14 cellular contexts compared by ENCODE assay signal in the genomic region with DNA sequence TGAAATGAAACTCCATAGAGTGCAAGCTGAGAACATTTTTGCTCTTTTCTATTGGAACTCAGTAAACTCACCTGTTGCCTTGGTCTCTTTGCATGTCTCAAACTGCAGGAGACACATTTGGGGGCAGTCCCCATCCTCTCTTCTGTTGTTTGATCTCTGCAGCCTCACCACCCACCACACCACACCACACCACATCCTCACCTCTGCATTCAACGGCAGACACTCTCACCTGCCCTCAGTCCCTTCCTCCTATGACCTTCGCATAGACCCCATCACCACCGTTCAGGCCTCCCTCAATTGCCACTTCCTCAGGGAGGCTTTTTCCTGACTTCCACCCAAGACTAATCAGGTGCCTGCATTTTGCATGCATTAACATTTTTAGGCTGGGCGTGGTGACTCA. TPM values are rescaled to one million over a fixed set of nuclear protein-coding genes. Genes with fewer than 3 reads are reported as not detected.
DNase-seq lines count a peak whose midpoint lies in the region; ATAC-seq and TF ChIP-seq lines count a peak whose summit lies in the region.
"Had no signal": no experiment of that assay in that cellular context is flagged by ENCODE, and none has a peak within 500 bp of the region (broad histone marks: within the 10 kb centered on the region; RNA-seq: fewer than 3 reads in every experiment).

No MANE protein-coding gene starts in this region.

- no peaks in the 10 kb centered on the region for H3K4me1 ChIP-seq in smooth muscle cell (ENCODE audit: low read depth)

- H3K79me2 ChIP-seq in smooth muscle cell (ENCODE audit: low read depth): no peaks in the 10 kb centered on the region

- peak; percentile 55 for DNase-seq in activated CD4-positive, alpha-beta T cell treated with anti-CD3 and anti-CD28 coated beads, Interleukin-2, amount 10 ng/mL, durations not matched to agents 7 days and 5 days
- DNase-seq in activated CD4-positive, alpha-beta T cell treated with anti-CD3 and anti-CD28 coated beads, Interleukin-2, amount 50 U/mL, for 48 hours: no peak
- DNase-seq in GM20000 (ENCODE audit: low spot score) (peak; percentile 35), neural crest cell (ENCODE audit: low read depth, low spot score) (no peak), smooth muscle cell (lab: John Stamatoyannopoulos, UW; ENCODE audit: unreplicated experiment) (no peak)
- DNase-seq in activated naive CD8-positive, alpha-beta T cell treated with anti-CD3 and anti-CD28 coated beads for 36 hours: peak; percentile 64
- DNase-seq in stimulated activated CD4-positive, alpha-beta T cell treated with anti-CD3 and anti-CD28 coated beads, Interleukin-2, amount 100 ng/mL, for 24 hours: no peak
- DNase-seq: GOT3, NCI-H1930 had no signal

- 80% methylated on average over 4 of the region's 4 CpGs for WGBS in smooth muscle cell (ENCODE audit: low lambda C conversion rate)

- H3K4me2 ChIP-seq in smooth muscle cell: no peak overlapping the region
- H3K4me2 ChIP-seq: SK-N-SH had no signal

- POLR2A ChIA-PET in activated CD4-positive, alpha-beta T cell treated with anti-CD3 and anti-CD28 coated beads, Interleukin-2, amount 10 ng/mL, durations not matched to agents 7 days and 5 days (lab: Charles Lee): no interaction called here

- H3K4me3 ChIP-seq in smooth muscle cell: no peak overlapping the region

- peaks cover under 1% of the 10 kb centered on the region for H3K36me3 Mint-ChIP-seq in activated CD4-positive, alpha-beta T cell treated with anti-CD3 and anti-CD28 coated beads, Interleukin-2, amount 10 ng/mL, durations not matched to agents 7 days and 5 days (ENCODE audit: low read depth)
- H3K36me3 Mint-ChIP-seq in activated naive CD8-positive, alpha-beta T cell treated with anti-CD3 and anti-CD28 coated beads for 36 hours: no peaks in the 10 kb centered on the region
- no peaks in the 10 kb centered on the region for H3K36me3 Mint-ChIP-seq in neural crest cell (ENCODE audit: low read depth)
- H3K36me3 Mint-ChIP-seq: brain had no signal

- CTCF ChIA-PET in activated CD4-positive, alpha-beta T cell treated with anti-CD3 and anti-CD28 coated beads, Interleukin-2, amount 10 ng/mL, durations not matched to agents 7 days and 5 days (lab: Charles Lee): interaction anchor here (0.7 to 6.5 kb wide), 12 partner anchors 8 to 193 kb away, joined by 3 to 65 read pairs (median 8); a partner anchor contains a TSS

- H3K9ac ChIP-seq in smooth muscle cell (ENCODE audit: low read depth): no peak overlapping the region
- H3K9ac ChIP-seq: SK-N-SH had no signal

- H2AFZ ChIP-seq in smooth muscle cell (ENCODE audit: low read depth): no peak overlapping the region

- no peaks in the 10 kb centered on the region for H3K36me3 ChIP-seq in smooth muscle cell (ENCODE audit: low read depth)

- H3K4me3 Mint-ChIP-seq in activated CD4-positive, alpha-beta T cell treated with anti-CD3 and anti-CD28 coated beads, Interleukin-2, amount 10 ng/mL, durations not matched to agents 7 days and 5 days: no peak overlapping the region
- no peak overlapping the region for H3K4me3 Mint-ChIP-seq in activated naive CD8-positive, alpha-beta T cell treated with anti-CD3 and anti-CD28 coated beads for 36 hours
- H3K4me3 Mint-ChIP-seq in neural crest cell: no peak overlapping the region
- H3K4me3 Mint-ChIP-seq: brain, endodermal cell had no signal

- ATAC-seq in GM19463 (IDR thresholded peaks at IDR 0.05; ENCODE audit: unreplicated experiment): no peak

- no peaks in the 10 kb centered on the region for H3K27me3 ChIP-seq in smooth muscle cell (ENCODE audit: low read depth)

- TF ChIP-seq CTCF in GM20000 (IDR thresholded peaks at IDR 0.05; ENCODE audit: extremely low read depth, missing control alignments) (no peak), neural crest cell (conservative IDR thresholded peaks at IDR 0.05) (no peak), smooth muscle cell (IDR thresholded peaks at IDR 0.05; ENCODE audit: borderline replicate concordance, insufficient read depth, poor library complexity, severe bottlenecking) (no peak)

- no peak overlapping the region for H3K27ac ChIP-seq in smooth muscle cell (ENCODE audit: low read depth)
- H3K27ac ChIP-seq: RWPE1 had no signal

- peaks cover 14% of the 10 kb centered on the region for H3K9me3 Mint-ChIP-seq in activated CD4-positive, alpha-beta T cell treated with anti-CD3 and anti-CD28 coated beads, Interleukin-2, amount 10 ng/mL, durations not matched to agents 7 days and 5 days
- peaks cover 3% of the 10 kb centered on the region for H3K9me3 Mint-ChIP-seq in activated naive CD8-positive, alpha-beta T cell treated with anti-CD3 and anti-CD28 coated beads for 36 hours
- H3K9me3 Mint-ChIP-seq in neural crest cell: peaks cover 9% of the 10 kb centered on the region

- peak overlapping the region; percentile 1 for H3K27ac Mint-ChIP-seq in activated CD4-positive, alpha-beta T cell treated with anti-CD3 and anti-CD28 coated beads, Interleukin-2, amount 10 ng/mL, durations not matched to agents 7 days and 5 days
- H3K27ac Mint-ChIP-seq in activated naive CD8-positive, alpha-beta T cell treated with anti-CD3 and anti-CD28 coated beads for 36 hours: peak overlapping the region; percentile 25
- peak overlapping the region; percentile 22 for H3K27ac Mint-ChIP-seq in neural crest cell (ENCODE audit: unreplicated experiment)
- H3K27ac Mint-ChIP-seq: brain, endodermal cell had no signal

- H4K20me1 ChIP-seq in smooth muscle cell (ENCODE audit: low read depth): no peaks in the 10 kb centered on the region

- peaks cover 31% of the 10 kb centered on the region for H3K4me1 Mint-ChIP-seq in activated CD4-positive, alpha-beta T cell treated with anti-CD3 and anti-CD28 coated beads, Interleukin-2, amount 10 ng/mL, durations not matched to agents 7 days and 5 days
- H3K4me1 Mint-ChIP-seq in activated naive CD8-positive, alpha-beta T cell treated with anti-CD3 and anti-CD28 coated beads for 36 hours: peaks cover 26% of the 10 kb centered on the region
- H3K4me1 Mint-ChIP-seq in neural crest cell: peaks cover 16% of the 10 kb centered on the region
- H3K4me1 Mint-ChIP-seq: endodermal cell had no signal

- H3F3A ChIP-seq in smooth muscle cell (ENCODE audit: low read depth): no peaks in the 10 kb centered on the region

- H3K27me3 Mint-ChIP-seq in activated CD4-positive, alpha-beta T cell treated with anti-CD3 and anti-CD28 coated beads, Interleukin-2, amount 10 ng/mL, durations not matched to agents 7 days and 5 days: peaks cover 7% of the 10 kb centered on the region
- H3K27me3 Mint-ChIP-seq in activated naive CD8-positive, alpha-beta T cell treated with anti-CD3 and anti-CD28 coated beads for 36 hours: peaks cover 4% of the 10 kb centered on the region
- peaks cover 5% of the 10 kb centered on the region for H3K27me3 Mint-ChIP-seq in neural crest cell (ENCODE audit: low read depth)

- no peaks in the 10 kb centered on the region for H3K9me3 ChIP-seq in smooth muscle cell (replicated peaks; ENCODE audit: low read depth)
- H3K9me3 ChIP-seq: SK-N-SH had no signal

RNA-seq across cellular contexts. Expression of a gene that starts 14.4 kb away (rescaled TPM):
- 100 to 1,000 TPM; 422 to 485 TPM for total RNA-seq in activated CD4-positive, alpha-beta T cell treated with anti-CD3 and anti-CD28 coated beads, Interleukin-2, amount 10 ng/mL, durations not matched to agents 7 days and 5 days
- total RNA-seq in activated naive CD8-positive, alpha-beta T cell treated with anti-CD3 and anti-CD28 coated beads for 36 hours: 100 to 1,000 TPM; 203 to 204 TPM
- 357 and 373 TPM in 2 replicates for total RNA-seq in neural crest cell
- 1,074 and 1,158 TPM in 2 replicates for total RNA-seq in smooth muscle cell
- polyA plus RNA-seq in smooth muscle cell: 921 and 1,070 TPM in 2 replicates

RNA-seq across cellular contexts. Expression of a gene that starts 49.7 kb away (rescaled TPM):
- 100 to 1,000 TPM; 167 to 175 TPM for total RNA-seq in activated CD4-positive, alpha-beta T cell treated with anti-CD3 and anti-CD28 coated beads, Interleukin-2, amount 10 ng/mL, durations not matched to agents 7 days and 5 days
- 100 to 1,000 TPM; 168 to 169 TPM for total RNA-seq in activated naive CD8-positive, alpha-beta T cell treated with anti-CD3 and anti-CD28 coated beads for 36 hours
- 88.9 and 95.5 TPM in 2 replicates for total RNA-seq in neural crest cell
- total RNA-seq in smooth muscle cell: 47.3 and 60.2 TPM in 2 replicates
- polyA plus RNA-seq in smooth muscle cell: 90.5 and 96.0 TPM in 2 replicates

Comparison
In these comparisons a context has a peak if more than half of its experiments do, and no peak if none do; other contexts are left out.
1. DNase-seq: peak in activated CD4-positive, alpha-beta T cell treated with anti-CD3 and anti-CD28 coated beads, Interleukin-2, amount 10 ng/mL, durations not matched to agents 7 days and 5 days (single experiment), GM20000 (single experiment) and activated naive CD8-positive, alpha-beta T cell treated with anti-CD3 and anti-CD28 coated beads for 36 hours (single experiment); none in activated CD4-positive, alpha-beta T cell treated with anti-CD3 and anti-CD28 coated beads, Interleukin-2, amount 50 U/mL, for 48 hours (0 of 2), neural crest cell (single experiment), smooth muscle cell (single experiment) and stimulated activated CD4-positive, alpha-beta T cell treated with anti-CD3 and anti-CD28 coated beads, Interleukin-2, amount 100 ng/mL, for 24 hours (0 of 2).
2. Peak in every context shown above with its lines, with median percentiles within 50 percentile points of each other: H3K27ac Mint-ChIP-seq.